ENCODE assay signal across 2 cellular contexts in the genomic region with DNA sequence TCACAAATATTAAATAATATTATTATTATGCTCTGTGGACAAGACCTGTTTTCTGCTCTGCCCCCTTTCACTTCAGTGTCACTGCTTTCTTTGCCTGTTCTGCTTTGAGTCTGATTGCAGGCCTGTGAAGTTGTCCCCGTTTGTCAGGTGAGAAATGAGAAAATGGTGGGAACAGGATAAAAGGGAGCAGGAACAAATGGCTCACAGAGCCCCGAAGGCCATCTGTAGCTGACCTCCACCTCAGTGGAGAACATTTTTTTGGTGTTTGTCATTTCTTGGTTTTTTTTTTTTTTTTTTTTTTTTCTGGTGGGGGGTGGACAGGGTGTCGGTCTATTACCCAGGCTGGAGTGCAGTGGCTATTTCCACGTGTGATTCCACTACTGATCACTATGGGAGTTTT.
TF ChIP-seq lines count a peak whose summit lies in the region.

No MANE protein-coding gene starts in this region.

TF ChIP-seq in IMR-90, 13 proteins besides CTCF, POLR2A, EP300 and RAD21:
- TF ChIP-seq RFX5 (IDR thresholded peaks at IDR 0.05; ENCODE audit: low read depth, low read length) (no peak), RCOR1 (IDR thresholded peaks at IDR 0.05; ENCODE audit: insufficient replicate concordance, low read length) (no peak), SMC3 (IDR thresholded peaks at IDR 0.05; ENCODE audit: low read depth, low read length) (no peak), CHD1 (IDR thresholded peaks at IDR 0.05; ENCODE audit: low read depth, low read length) (no peak), FOS (IDR thresholded peaks at IDR 0.05; ENCODE audit: low read depth, low read length) (no peak), MAFK (IDR thresholded peaks at IDR 0.05; ENCODE audit: low read depth, low read length) (no peak), MXI1 (IDR thresholded peaks at IDR 0.05; ENCODE audit: borderline replicate concordance, low read depth, low read length) (no peak), BHLHE40 (IDR thresholded peaks at IDR 0.05; ENCODE audit: low read depth, low read length) (no peak), NFE2L2 (IDR thresholded peaks at IDR 0.05; ENCODE audit: low read depth, low read length) (no peak), CEBPB (IDR thresholded peaks at IDR 0.05; ENCODE audit: low read depth, low read length) (no peak)
- TF ChIP-seq, protein P1, sequence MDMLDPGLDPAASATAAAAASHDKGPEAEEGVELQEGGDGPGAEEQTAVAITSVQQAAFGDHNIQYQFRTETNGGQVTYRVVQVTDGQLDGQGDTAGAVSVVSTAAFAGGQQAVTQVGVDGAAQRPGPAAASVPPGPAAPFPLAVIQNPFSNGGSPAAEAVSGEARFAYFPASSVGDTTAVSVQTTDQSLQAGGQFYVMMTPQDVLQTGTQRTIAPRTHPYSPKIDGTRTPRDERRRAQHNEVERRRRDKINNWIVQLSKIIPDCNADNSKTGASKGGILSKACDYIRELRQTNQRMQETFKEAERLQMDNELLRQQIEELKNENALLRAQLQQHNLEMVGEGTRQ (IDR thresholded peaks at IDR 0.05; ENCODE audit: low read depth, low read length), result no peak

TF ChIP-seq in WTC11, 78 proteins besides CTCF, POLR2A, EP300 and RAD21:
- TF ChIP-seq, protein P2, sequence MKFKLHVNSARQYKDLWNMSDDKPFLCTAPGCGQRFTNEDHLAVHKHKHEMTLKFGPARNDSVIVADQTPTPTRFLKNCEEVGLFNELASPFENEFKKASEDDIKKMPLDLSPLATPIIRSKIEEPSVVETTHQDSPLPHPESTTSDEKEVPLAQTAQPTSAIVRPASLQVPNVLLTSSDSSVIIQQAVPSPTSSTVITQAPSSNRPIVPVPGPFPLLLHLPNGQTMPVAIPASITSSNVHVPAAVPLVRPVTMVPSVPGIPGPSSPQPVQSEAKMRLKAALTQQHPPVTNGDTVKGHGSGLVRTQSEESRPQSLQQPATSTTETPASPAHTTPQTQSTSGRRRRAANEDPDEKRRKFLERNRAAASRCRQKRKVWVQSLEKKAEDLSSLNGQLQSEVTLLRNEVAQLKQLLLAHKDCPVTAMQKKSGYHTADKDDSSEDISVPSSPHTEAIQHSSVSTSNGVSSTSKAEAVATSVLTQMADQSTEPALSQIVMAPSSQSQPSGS (CRISPR knock-in tag; IDR thresholded peaks at IDR 0.05; ENCODE audit: borderline replicate concordance, low read depth), result no peak
- TF ChIP-seq RORB (CRISPR knock-in tag; IDR thresholded peaks at IDR 0.05) (no peak), TEAD4 (CRISPR knock-in tag; IDR thresholded peaks at IDR 0.05) (no peak), FOXK1 (CRISPR knock-in tag; IDR thresholded peaks at IDR 0.05) (no peak), JAZF1 (CRISPR knock-in tag; IDR thresholded peaks at IDR 0.05) (no peak), FOXP1 (CRISPR knock-in tag; IDR thresholded peaks at IDR 0.05; ENCODE audit: borderline replicate concordance) (no peak), TP53 (CRISPR knock-in tag; IDR thresholded peaks at IDR 0.05) (no peak), ZNF138 (CRISPR knock-in tag; conservative IDR thresholded peaks at IDR 0.05) (no peak), ZNF671 (CRISPR knock-in tag; IDR thresholded peaks at IDR 0.05) (no peak), PRRX2 (CRISPR knock-in tag; IDR thresholded peaks at IDR 0.05) (no peak), GRHL2 (CRISPR knock-in tag; IDR thresholded peaks at IDR 0.05; ENCODE audit: insufficient replicate concordance, severe bottlenecking) (no peak), RELA (CRISPR knock-in tag; IDR thresholded peaks at IDR 0.05; ENCODE audit: borderline replicate concordance) (no peak), GABPB1 (CRISPR knock-in tag; IDR thresholded peaks at IDR 0.05) (no peak), ZNF263 (CRISPR knock-in tag; IDR thresholded peaks at IDR 0.05; ENCODE audit: low read depth) (no peak), SMAD3 (CRISPR knock-in tag; IDR thresholded peaks at IDR 0.05; ENCODE audit: borderline replicate concordance) (no peak), NR1H2 (CRISPR knock-in tag; IDR thresholded peaks at IDR 0.05) (no peak)
- TF ChIP-seq, protein P3, sequence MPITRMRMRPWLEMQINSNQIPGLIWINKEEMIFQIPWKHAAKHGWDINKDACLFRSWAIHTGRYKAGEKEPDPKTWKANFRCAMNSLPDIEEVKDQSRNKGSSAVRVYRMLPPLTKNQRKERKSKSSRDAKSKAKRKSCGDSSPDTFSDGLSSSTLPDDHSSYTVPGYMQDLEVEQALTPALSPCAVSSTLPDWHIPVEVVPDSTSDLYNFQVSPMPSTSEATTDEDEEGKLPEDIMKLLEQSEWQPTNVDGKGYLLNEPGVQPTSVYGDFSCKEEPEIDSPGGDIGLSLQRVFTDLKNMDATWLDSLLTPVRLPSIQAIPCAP (CRISPR knock-in tag; IDR thresholded peaks at IDR 0.05), result no peak
- TF ChIP-seq, protein P4, sequence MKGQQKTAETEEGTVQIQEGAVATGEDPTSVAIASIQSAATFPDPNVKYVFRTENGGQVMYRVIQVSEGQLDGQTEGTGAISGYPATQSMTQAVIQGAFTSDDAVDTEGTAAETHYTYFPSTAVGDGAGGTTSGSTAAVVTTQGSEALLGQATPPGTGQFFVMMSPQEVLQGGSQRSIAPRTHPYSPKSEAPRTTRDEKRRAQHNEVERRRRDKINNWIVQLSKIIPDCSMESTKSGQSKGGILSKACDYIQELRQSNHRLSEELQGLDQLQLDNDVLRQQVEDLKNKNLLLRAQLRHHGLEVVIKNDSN (CRISPR knock-in tag; IDR thresholded peaks at IDR 0.05), result no peak
- TF ChIP-seq, protein P5, sequence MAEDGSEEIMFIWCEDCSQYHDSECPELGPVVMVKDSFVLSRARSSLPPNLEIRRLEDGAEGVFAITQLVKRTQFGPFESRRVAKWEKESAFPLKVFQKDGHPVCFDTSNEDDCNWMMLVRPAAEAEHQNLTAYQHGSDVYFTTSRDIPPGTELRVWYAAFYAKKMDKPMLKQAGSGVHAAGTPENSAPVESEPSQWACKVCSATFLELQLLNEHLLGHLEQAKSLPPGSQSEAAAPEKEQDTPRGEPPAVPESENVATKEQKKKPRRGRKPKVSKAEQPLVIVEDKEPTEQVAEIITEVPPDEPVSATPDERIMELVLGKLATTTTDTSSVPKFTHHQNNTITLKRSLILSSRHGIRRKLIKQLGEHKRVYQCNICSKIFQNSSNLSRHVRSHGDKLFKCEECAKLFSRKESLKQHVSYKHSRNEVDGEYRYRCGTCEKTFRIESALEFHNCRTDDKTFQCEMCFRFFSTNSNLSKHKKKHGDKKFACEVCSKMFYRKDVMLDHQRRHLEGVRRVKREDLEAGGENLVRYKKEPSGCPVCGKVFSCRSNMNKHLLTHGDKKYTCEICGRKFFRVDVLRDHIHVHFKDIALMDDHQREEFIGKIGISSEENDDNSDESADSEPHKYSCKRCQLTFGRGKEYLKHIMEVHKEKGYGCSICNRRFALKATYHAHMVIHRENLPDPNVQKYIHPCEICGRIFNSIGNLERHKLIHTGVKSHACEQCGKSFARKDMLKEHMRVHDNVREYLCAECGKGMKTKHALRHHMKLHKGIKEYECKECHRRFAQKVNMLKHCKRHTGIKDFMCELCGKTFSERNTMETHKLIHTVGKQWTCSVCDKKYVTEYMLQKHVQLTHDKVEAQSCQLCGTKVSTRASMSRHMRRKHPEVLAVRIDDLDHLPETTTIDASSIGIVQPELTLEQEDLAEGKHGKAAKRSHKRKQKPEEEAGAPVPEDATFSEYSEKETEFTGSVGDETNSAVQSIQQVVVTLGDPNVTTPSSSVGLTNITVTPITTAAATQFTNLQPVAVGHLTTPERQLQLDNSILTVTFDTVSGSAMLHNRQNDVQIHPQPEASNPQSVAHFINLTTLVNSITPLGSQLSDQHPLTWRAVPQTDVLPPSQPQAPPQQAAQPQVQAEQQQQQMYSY (CRISPR knock-in tag; IDR thresholded peaks at IDR 0.05), result no peak
TF ChIP-seq in WTC11: peak in this region for 0.
